In genomic region chr15:65881766-65882434, GRCh38 we compare ENCODE assay signal across 15 cellular contexts.
DNase-seq lines count a peak whose midpoint lies in the region; ATAC-seq and TF ChIP-seq lines count a peak whose summit lies in the region.
"Had no signal": no experiment of that assay in that cellular context is flagged by ENCODE, and none has a peak within 500 bp of the region (broad histone marks: within the 10 kb centered on the region; RNA-seq: fewer than 3 reads in every experiment).

No MANE protein-coding gene starts in this region.

- H3K9ac ChIP-seq in OCI-LY1 (ENCODE audit: low read length): no peak overlapping the region

- no peaks in the 10 kb centered on the region for H3K27me3 ChIP-seq in OCI-LY1 (ENCODE audit: insufficient read depth, low read length)
- no peaks in the 10 kb centered on the region for H3K27me3 ChIP-seq in effector memory CD4-positive, alpha-beta T cell (replicated peaks; ENCODE audit: control insufficient read depth, insufficient read depth, low read length, poor library complexity, severe bottlenecking)
- H3K27me3 ChIP-seq: dorsolateral prefrontal cortex, esophagus squamous epithelium had no signal

- peak overlapping the region; percentile 55 for H3K27ac ChIP-seq in OCI-LY1 (ENCODE audit: low read depth, low read length, poor library complexity, severe bottlenecking)
- no peak overlapping the region for H3K27ac ChIP-seq in effector memory CD4-positive, alpha-beta T cell (ENCODE audit: insufficient read depth, low read length, poor library complexity, severe bottlenecking)
- H3K27ac ChIP-seq: dorsolateral prefrontal cortex, esophagus squamous epithelium had no signal

- H3K79me2 ChIP-seq in OCI-LY1 (ENCODE audit: insufficient read depth, low read length): peaks cover under 1% of the 10 kb centered on the region; the same call in 1 of the 2 replicates

- H3K9me3 ChIP-seq in OCI-LY1 (ENCODE audit: low read length): no peaks in the 10 kb centered on the region
- no peaks in the 10 kb centered on the region for H3K9me3 ChIP-seq in effector memory CD4-positive, alpha-beta T cell (ENCODE audit: control insufficient read depth, low read length)
- H3K9me3 ChIP-seq: esophagus squamous epithelium had no signal

- H3K4me2 ChIP-seq in OCI-LY1 (ENCODE audit: low read length): no peak overlapping the region; the same call in 1 of the 2 replicates

- peaks cover 64% of the 10 kb centered on the region for H3K4me1 Mint-ChIP-seq in activated naive CD4-positive, alpha-beta T cell treated with anti-CD3 and anti-CD28 coated beads, Interleukin-2, amount 10 ng/mL, durations not matched to agents 7 days and 5 days
- H3K4me1 Mint-ChIP-seq in stimulated activated naive CD8-positive, alpha-beta T cell treated with anti-CD3 and anti-CD28 coated beads, Interleukin-15, amount 100 ng/mL, for 72 hours: peaks cover 55% of the 10 kb centered on the region

- H3K27ac Mint-ChIP-seq in activated naive CD4-positive, alpha-beta T cell treated with anti-CD3 and anti-CD28 coated beads, Interleukin-2, amount 10 ng/mL, durations not matched to agents 7 days and 5 days: peak overlapping the region; percentile 91
- H3K27ac Mint-ChIP-seq in stimulated activated naive CD8-positive, alpha-beta T cell treated with anti-CD3 and anti-CD28 coated beads, Interleukin-15, amount 100 ng/mL, for 72 hours: peak overlapping the region in 1 of 2 donors; percentile 30

- no peaks in the 10 kb centered on the region for H3K27me3 Mint-ChIP-seq in activated naive CD4-positive, alpha-beta T cell treated with anti-CD3 and anti-CD28 coated beads, Interleukin-2, amount 10 ng/mL, durations not matched to agents 7 days and 5 days
- no peaks in the 10 kb centered on the region for H3K27me3 Mint-ChIP-seq in stimulated activated naive CD8-positive, alpha-beta T cell treated with anti-CD3 and anti-CD28 coated beads, Interleukin-15, amount 100 ng/mL, for 72 hours

- no peak overlapping the region for H3K4me3 ChIP-seq in OCI-LY1 (ENCODE audit: low read depth, low read length, poor library complexity, severe bottlenecking)
- peak overlapping the region; percentile 2 for H3K4me3 ChIP-seq in effector memory CD4-positive, alpha-beta T cell (ENCODE audit: insufficient read depth, low read depth, low read length, poor library complexity, severe bottlenecking)
- H3K4me3 ChIP-seq: dorsolateral prefrontal cortex, esophagus squamous epithelium had no signal

- H3K9me2 ChIP-seq in OCI-LY1 (ENCODE audit: low read depth, low read length): no peaks in the 10 kb centered on the region

- H3K9me3 Mint-ChIP-seq in activated naive CD4-positive, alpha-beta T cell treated with anti-CD3 and anti-CD28 coated beads, Interleukin-2, amount 10 ng/mL, durations not matched to agents 7 days and 5 days: no peaks in the 10 kb centered on the region
- H3K9me3 Mint-ChIP-seq in stimulated activated naive CD8-positive, alpha-beta T cell treated with anti-CD3 and anti-CD28 coated beads, Interleukin-15, amount 100 ng/mL, for 72 hours: no peaks in the 10 kb centered on the region
- H3K9me3 Mint-ChIP-seq: H9 had no signal

- H3F3A ChIP-seq in OCI-LY1 (ENCODE audit: insufficient read depth, low read length): no peaks in the 10 kb centered on the region

- peaks cover 83% of the 10 kb centered on the region for H3K36me3 ChIP-seq in OCI-LY1 (ENCODE audit: insufficient read depth, low read length)
- H3K36me3 ChIP-seq in effector memory CD4-positive, alpha-beta T cell (ENCODE audit: control insufficient read depth, insufficient read depth, low read length): peaks cover 41% of the 10 kb centered on the region

- peak; percentile 28 for ATAC-seq in stimulated activated naive CD8-positive, alpha-beta T cell treated with anti-CD3 and anti-CD28 coated beads, Interleukin-15, amount 100 ng/mL, for 72 hours
- ATAC-seq in GM21367 (IDR thresholded peaks at IDR 0.05; ENCODE audit: unreplicated experiment): no peak

- peak overlapping the region; percentile 41 for H3K4me3 Mint-ChIP-seq in activated naive CD4-positive, alpha-beta T cell treated with anti-CD3 and anti-CD28 coated beads, Interleukin-2, amount 10 ng/mL, durations not matched to agents 7 days and 5 days
- peak overlapping the region; percentile 33 to 56 for H3K4me3 Mint-ChIP-seq in stimulated activated naive CD8-positive, alpha-beta T cell treated with anti-CD3 and anti-CD28 coated beads, Interleukin-15, amount 100 ng/mL, for 72 hours
- H3K4me3 Mint-ChIP-seq: H9 had no signal

- peaks cover 36% of the 10 kb centered on the region for H3K4me1 ChIP-seq in OCI-LY1 (ENCODE audit: insufficient read depth, low read length, severe bottlenecking)
- H3K4me1 ChIP-seq in effector memory CD4-positive, alpha-beta T cell (ENCODE audit: control insufficient read depth, insufficient read depth, low read length, poor library complexity, severe bottlenecking): peaks cover 6% of the 10 kb centered on the region

- peak; percentile 43 for DNase-seq in activated naive CD4-positive, alpha-beta T cell treated with anti-CD3 and anti-CD28 coated beads, Interleukin-2, amount 10 ng/mL, durations not matched to agents 7 days and 5 days
- no peak for DNase-seq in activated naive CD4-positive, alpha-beta T cell treated with anti-CD3 and anti-CD28 coated beads, Interleukin-2, amount 50 U/mL, for 16 hours
- DNase-seq in effector memory CD4-positive, alpha-beta T cell: no peak
- DNase-seq in stimulated activated naive CD8-positive, alpha-beta T cell treated with anti-CD3 and anti-CD28 coated beads, Interleukin-15, amount 100 ng/mL, for 72 hours: no peak
- DNase-seq in superior temporal gyrus (ENCODE audit: extremely low spot score) (no peak), OCI-M1 (lab: John Stamatoyannopoulos, UW) (no peak)
- DNase-seq: dorsolateral prefrontal cortex, esophagus squamous epithelium, GF-D8, H9, head of caudate nucleus, NCI-H2081 treated with DMSO at 0.1 percent for 48 hours, NCI-H774 had no signal

- no peak for TF ChIP-seq CTCF in OCI-LY1 (IDR thresholded peaks at IDR 0.05; ENCODE audit: low read length)

- CTCF ChIA-PET in activated naive CD4-positive, alpha-beta T cell treated with anti-CD3 and anti-CD28 coated beads, Interleukin-2, amount 10 ng/mL, durations not matched to agents 7 days and 5 days (lab: Charles Lee): interaction anchor here (1.0 to 1.8 kb wide), 3 partner anchors 12 to 19 kb away, joined by 3 to 4 read pairs (median 4); partner anchors contain the start of gene RAB11A

- H2AFZ ChIP-seq in OCI-LY1 (ENCODE audit: low read length): no peak overlapping the region

- peaks cover 66% of the 10 kb centered on the region for H3K36me3 Mint-ChIP-seq in activated naive CD4-positive, alpha-beta T cell treated with anti-CD3 and anti-CD28 coated beads, Interleukin-2, amount 10 ng/mL, durations not matched to agents 7 days and 5 days

- H4K20me1 ChIP-seq in OCI-LY1 (ENCODE audit: insufficient read depth, low read length): no peaks in the 10 kb centered on the region
